10 cellular contexts compared by ENCODE assay signal in genomic region chr9:503331-503730, GRCh38. TPM values are rescaled to one million over a fixed set of nuclear protein-coding genes. Genes with fewer than 3 reads are reported as not detected.
A peak's percentile ranks its signal among the peaks of the same experiment; 100 is the strongest.
DNase-seq lines count a peak whose midpoint lies in the region; ATAC-seq and TF ChIP-seq lines count a peak whose summit lies in the region.
"Had no signal": no experiment of that assay in that cellular context is flagged by ENCODE, and none has a peak within 500 bp of the region (broad histone marks: within the 10 kb centered on the region; RNA-seq: fewer than 3 reads in every experiment).

No MANE protein-coding gene starts in this region.

- no peaks in the 10 kb centered on the region for H3K36me3 ChIP-seq in right atrium auricular region
- no peaks in the 10 kb centered on the region for H3K36me3 ChIP-seq in upper lobe of left lung

- 56 to 61% methylated on average over 9 of the region's 9 CpGs for WGBS in upper lobe of left lung, 2 donors

- DNase-seq in right atrium auricular region (ENCODE audit: low spot score) (no peak), Right ventricle myocardium inferior (ENCODE audit: missing footprints) (no peak), mesothelial cell of epicardium (ENCODE audit: low spot score in 2 of 2, unreplicated experiment in 2 of 2) (peak in 1 of 2 experiments; percentile 39), upper lobe of left lung (no peak), middle frontal gyrus (ENCODE audit: extremely low spot score, low spot score) (no peak), caudate nucleus (lab: John Stamatoyannopoulos, UW) (no peak)
- DNase-seq in activated naive CD8-positive, alpha-beta T cell treated with anti-CD3 and anti-CD28 coated beads for 36 hours, result no peak
- DNase-seq: EL, SIG-M5 had no signal

- H3K27me3 ChIP-seq in right atrium auricular region (no peaks in the 10 kb centered on the region), upper lobe of left lung (peaks cover 0 to 7% (median 4%) of the 10 kb centered on the region in 4 donors)

- peaks cover 10% of the 10 kb centered on the region for H3K4me1 Mint-ChIP-seq in activated naive CD8-positive, alpha-beta T cell treated with anti-CD3 and anti-CD28 coated beads for 36 hours
- H3K4me1 Mint-ChIP-seq in mesothelial cell of epicardium, result peaks cover 21% of the 10 kb centered on the region

- H3K27ac ChIP-seq in right atrium auricular region (peak overlapping the region; percentile 88 to 94), upper lobe of left lung (peak overlapping the region in 3 of 4 donors; percentile 71 to 87 (median 77)), caudate nucleus (ENCODE audit: low read depth, low read length) (no peak overlapping the region)

- H3K36me3 Mint-ChIP-seq in activated naive CD8-positive, alpha-beta T cell treated with anti-CD3 and anti-CD28 coated beads for 36 hours, result no peaks in the 10 kb centered on the region
- H3K36me3 Mint-ChIP-seq in mesothelial cell of epicardium, result peaks cover 7% of the 10 kb centered on the region

- ATAC-seq in Right ventricle myocardium inferior (no peak), upper lobe of left lung (ENCODE audit: low FRiP score in 2 of 2) (no peak), GM18511 (IDR thresholded peaks at IDR 0.05; ENCODE audit: unreplicated experiment) (no peak)

- TF ChIP-seq POLR2A in upper lobe of left lung (IDR thresholded peaks at IDR 0.05), result no peak

- H3K9me3 Mint-ChIP-seq in activated naive CD8-positive, alpha-beta T cell treated with anti-CD3 and anti-CD28 coated beads for 36 hours, result no peaks in the 10 kb centered on the region
- H3K9me3 Mint-ChIP-seq in mesothelial cell of epicardium, result peaks cover 9% of the 10 kb centered on the region

- TF ChIP-seq CTCF in right atrium auricular region (IDR thresholded peaks at IDR 0.05) (no peak), mesothelial cell of epicardium (IDR thresholded peaks at IDR 0.05; ENCODE audit: unreplicated experiment) (no peak), upper lobe of left lung (IDR thresholded peaks at IDR 0.05) (no peak)

- H3K4me3 ChIP-seq in right atrium auricular region, result peak overlapping the region; percentile 70 to 79
- H3K4me3 ChIP-seq in upper lobe of left lung, result peak overlapping the region in 3 of 4 donors; percentile 50 to 94 (median 81)

- H3K27me3 Mint-ChIP-seq in activated naive CD8-positive, alpha-beta T cell treated with anti-CD3 and anti-CD28 coated beads for 36 hours, result peaks cover 20% of the 10 kb centered on the region
- peaks cover 12% of the 10 kb centered on the region for H3K27me3 Mint-ChIP-seq in mesothelial cell of epicardium (ENCODE audit: low read depth)

- H3K9me3 ChIP-seq in right atrium auricular region (no peaks in the 10 kb centered on the region), upper lobe of left lung (no peaks in the 10 kb centered on the region)

- H3K4me1 ChIP-seq in right atrium auricular region (peaks cover 0 to 19% of the 10 kb centered on the region in 2 donors), upper lobe of left lung (peaks cover 19 to 35% (median 24%) of the 10 kb centered on the region in 4 donors)

- peak overlapping the region; percentile 76 for H3K4me3 Mint-ChIP-seq in activated naive CD8-positive, alpha-beta T cell treated with anti-CD3 and anti-CD28 coated beads for 36 hours
- peak overlapping the region; percentile 87 for H3K4me3 Mint-ChIP-seq in mesothelial cell of epicardium

- intact Hi-C loops in Right ventricle myocardium inferior (cut with DNase I), result loop anchor here (5.0 kb wide), 3 partner anchors 46 to 109 kb away; no protein-coding TSS in a partner anchor

- no peak overlapping the region for H3K27ac Mint-ChIP-seq in activated naive CD8-positive, alpha-beta T cell treated with anti-CD3 and anti-CD28 coated beads for 36 hours
- H3K27ac Mint-ChIP-seq in mesothelial cell of epicardium, result peak overlapping the region; percentile 91

- no peak for TF ChIP-seq EP300 in upper lobe of left lung (IDR thresholded peaks at IDR 0.05)

RNA-seq across cellular contexts. Expression of gene KANK1, which starts 1.2 kb away (rescaled TPM):
- total RNA-seq in right atrium auricular region, result 100 to 1,000 TPM; 164 to 166 TPM
- total RNA-seq in Right ventricle myocardium inferior, result 153 TPM
- 1 to 10 TPM; 4.4 to 5.1 TPM for total RNA-seq in activated naive CD8-positive, alpha-beta T cell treated with anti-CD3 and anti-CD28 coated beads for 36 hours
- 54.7 to 59.1 TPM (median 58.3 TPM) in 3 replicates for total RNA-seq in mesothelial cell of epicardium
- total RNA-seq in upper lobe of left lung, result 10 to 100 TPM; 32.8 to 64.9 (median 45.3) TPM
